8 cellular contexts compared by ENCODE assay signal in the genomic region with DNA sequence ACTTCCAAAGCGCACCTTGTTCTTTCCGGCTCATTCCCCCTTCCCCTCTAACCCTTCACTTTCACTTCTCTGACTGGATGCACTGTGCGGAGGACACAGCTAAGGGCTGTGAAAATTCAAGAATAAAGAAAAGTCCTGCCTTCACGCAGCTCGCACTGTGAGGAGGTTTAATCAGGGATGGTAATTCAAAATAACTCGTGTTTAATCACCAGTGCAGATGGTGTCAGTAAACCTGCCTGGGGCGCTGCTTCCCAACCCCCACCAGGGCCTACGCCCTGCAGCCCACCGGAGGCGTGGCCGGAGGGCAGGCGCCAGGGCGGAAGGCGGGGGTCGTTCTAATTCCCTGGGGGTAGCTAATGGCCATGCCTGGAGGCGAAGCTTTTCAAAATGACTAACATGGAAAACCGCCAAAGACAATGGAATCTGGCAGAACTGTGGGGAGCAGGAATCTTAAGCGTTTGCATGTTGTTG.
DNase-seq lines count a peak whose midpoint lies in the region; ATAC-seq, FAIRE-seq and TF ChIP-seq lines count a peak whose summit lies in the region.
"Not testable (repeated sequence)": the region's sequence is repeated elsewhere in the genome, so short reads cannot be mapped to it uniquely, and the experiment has no call there.

No MANE protein-coding gene starts in this region.

- H4K20me1 ChIP-seq in GM23338 (replicated peaks; ENCODE audit: insufficient read depth); HepG2 (ENCODE audit: insufficient read depth, low read length): not testable (repeated sequence)

- not testable (repeated sequence) for H3K36me3 ChIP-seq in GM23338 (ENCODE audit: insufficient read depth); HepG2 (replicated peaks in 1 of 2; ENCODE audit: control insufficient read depth in 1 of 2, insufficient read depth in 2 of 2, low read length in 2 of 2); mucosa of descending colon (ENCODE audit: low read depth); psoas muscle (ENCODE audit: insufficient read depth in 1 of 2, low read depth in 1 of 2); upper lobe of right lung

- H3K79me2 ChIP-seq in GM23338 (replicated peaks; ENCODE audit: insufficient read depth); HepG2 (ENCODE audit: insufficient read depth, low read length): not testable (repeated sequence)

- BruUV-seq in HepG2 (replicated peaks; lab: Mats Ljungman, UMichigan): not testable (repeated sequence)

- peak; percentile 95 for ATAC-seq in GM23338
- peak; percentile 94 for ATAC-seq in WTC11
- peak; percentile 72 for ATAC-seq in Right ventricle myocardium inferior
- peak; percentile 78 for ATAC-seq in left ventricle myocardium superior
- peak; percentile 81 for ATAC-seq in HepG2
- peak; percentile 66 for ATAC-seq in mucosa of descending colon
- ATAC-seq in psoas muscle: peak; percentile 57 to 69 (median 65)
- ATAC-seq in upper lobe of right lung: peak; percentile 47

- H3K4me1 ChIP-seq in GM23338 (ENCODE audit: insufficient read depth); HepG2 (ENCODE audit: insufficient read depth, low read length); mucosa of descending colon (ENCODE audit: low read depth); psoas muscle; upper lobe of right lung: not testable (repeated sequence)

- H3K36me3 Mint-ChIP-seq in GM23338 (ENCODE audit: low read depth); WTC11: not testable (repeated sequence)

- not testable (repeated sequence) for H3F3A ChIP-seq in GM23338 (replicated peaks; ENCODE audit: low read depth)

- not testable (repeated sequence) for H3K27me3 ChIP-seq in GM23338 (ENCODE audit: insufficient read depth); HepG2 (ENCODE audit: control insufficient read depth in 1 of 2, insufficient read depth in 2 of 2, low read length in 2 of 2); psoas muscle (ENCODE audit: insufficient read depth in 3 of 3, low read length in 2 of 3); upper lobe of right lung

- CTCF ChIA-PET in WTC11 (lab: Charles Lee); HepG2 (lab: Yijun Ruan, JAX; ENCODE audit: low intra/inter-chr PET ratio, low total read pairs): not testable (repeated sequence)

- not testable (repeated sequence) for H3K27me3 Mint-ChIP-seq in GM23338 (ENCODE audit: insufficient read depth, low read depth, poor library complexity); WTC11 (ENCODE audit: low read depth)

- H2AFZ ChIP-seq in GM23338; HepG2 (ENCODE audit: low read length): not testable (repeated sequence)

- FAIRE-seq in HepG2 (lab: Jason Lieb, UNC): not testable (repeated sequence)

- H3K9me3 Mint-ChIP-seq in GM23338, WTC11: not testable (repeated sequence)

- intact Hi-C loops in Right ventricle myocardium inferior (cut with DNase I); left ventricle myocardium superior (cut with micrococcal nuclease); HepG2 (cut with micrococcal nuclease; ENCODE audit: unreplicated experiment); mucosa of descending colon (cut with DNase I, micrococcal nuclease); psoas muscle (cut with DNase I); upper lobe of right lung (cut with DNase I): not testable (repeated sequence)

- not testable (repeated sequence) for H3K4me2 ChIP-seq in GM23338; HepG2 (ENCODE audit: low read depth, low read length)

- WGBS in HepG2 (ENCODE audit: low lambda C conversion rate): no CpG with 5 or more reads among the region's 18 CpGs
- WGBS in psoas muscle, 3 donors: no CpG with 5 or more reads among the region's 18 CpGs

- POLR2A ChIA-PET in WTC11 (lab: Charles Lee); HepG2 (lab: Yijun Ruan, JAX): not testable (repeated sequence)

- DNase-seq in GM23338 (ENCODE audit: low spot score); WTC11 (ENCODE audit: low spot score); Right ventricle myocardium inferior (ENCODE audit: missing footprints); left ventricle myocardium superior; HepG2 (ENCODE audit: low spot score); mucosa of descending colon; psoas muscle; upper lobe of right lung: not testable (repeated sequence)

- H3K4me3 Mint-ChIP-seq in GM23338, WTC11: not testable (repeated sequence)

- H3K4me3 ChIP-seq in GM23338; HepG2 (replicated peaks in 1 of 3; ENCODE audit: insufficient read depth in 1 of 3, low read depth in 2 of 3, low read length in 3 of 3); mucosa of descending colon; psoas muscle; upper lobe of right lung: not testable (repeated sequence)

- in situ Hi-C loops in HepG2 (cut with HindIII; ENCODE audit: extremely low pct_ligation_motif_present, low pct_unique_long_range_greater_than_20kb): not testable (repeated sequence)

- not testable (repeated sequence) for TF ChIP-seq CTCF in GM23338 (conservative IDR thresholded peaks at IDR 0.05; ENCODE audit: low read depth in 2 of 2); WTC11 (IDR thresholded peaks at IDR 0.05); HepG2 (CRISPR knock-in tag; IDR thresholded peaks at IDR 0.05); mucosa of descending colon (IDR thresholded peaks at IDR 0.05); psoas muscle (IDR thresholded peaks at IDR 0.05); upper lobe of right lung (IDR thresholded peaks at IDR 0.05)

- not testable (repeated sequence) for TF ChIP-seq EP300 in HepG2 (IDR thresholded peaks at IDR 0.05; ENCODE audit: low read depth in 2 of 2, low read length in 2 of 2); HepG2 (CRISPR knock-in tag; IDR thresholded peaks at IDR 0.05; ENCODE audit: borderline replicate concordance)

- H3K9me2 ChIP-seq in GM23338 (ENCODE audit: insufficient read depth): not testable (repeated sequence)

- H3K27ac ChIP-seq in GM23338 (ENCODE audit: low read depth); HepG2 (ENCODE audit: extremely low read length, insufficient read depth, low read length); psoas muscle; upper lobe of right lung: not testable (repeated sequence)

- not testable (repeated sequence) for H3K9ac ChIP-seq in HepG2 (ENCODE audit: insufficient read depth, low read depth, low read length)

- not testable (repeated sequence) for H3K27ac Mint-ChIP-seq in GM23338, WTC11

- not testable (repeated sequence) for TF ChIP-seq POLR2A in HepG2 (IDR thresholded peaks at IDR 0.05; ENCODE audit: insufficient read depth in 1 of 2, low read depth in 2 of 2, low read length in 2 of 2)

- H3K9me3 ChIP-seq in HepG2 (ENCODE audit: low read length); mucosa of descending colon; psoas muscle; upper lobe of right lung: not testable (repeated sequence)

- not testable (repeated sequence) for TF ChIP-seq RAD21 in HepG2 (CRISPR knock-in tag; IDR thresholded peaks at IDR 0.05)

- H3K4me1 Mint-ChIP-seq in GM23338, WTC11: not testable (repeated sequence)
